35 cellular contexts compared by ENCODE assay signal in genomic region chr15:50546566-50546965, GRCh38. TPM values are rescaled to one million over a fixed set of nuclear protein-coding genes. Genes with fewer than 3 reads are reported as not detected.
"Had no signal": no experiment of that assay in that cellular context is flagged by ENCODE, and none has a peak within 500 bp of the region (broad histone marks: within the 10 kb centered on the region; RNA-seq: fewer than 3 reads in every experiment).

TSS of gene USP50 (minus strand) at chr15:50546666. CDS start at chr15:50546525, 141 bp downstream.

- H3K27ac Mint-ChIP-seq: activated B cell treated with CpG ODN at 0.5 μM for 24 hours; activated CD8-positive, alpha-beta T cell treated with anti-CD3 and anti-CD28 coated beads for 36 hours; activated naive CD8-positive, alpha-beta T cell; activated T-helper 17 cell treated with anti-CD3 and anti-CD28 coated beads, Interleukin-2, amount 50 U/mL, for 72 hours; dendritic cell treated with granulocyte-macrophage colony-stimulating factor and Interleukin-4, amounts not matched to agents 40 ng/mL and 50 ng/mL, for 4 days; endodermal cell had no signal

- H3K4me3 ChIP-seq: coronary artery, dorsolateral prefrontal cortex, esophagus muscularis mucosa, gastrocnemius medialis, heart left ventricle had no signal

- ATAC-seq: activated CD4-positive, CD25-positive, alpha-beta regulatory T cell treated with anti-CD3 and anti-CD28 coated beads, Interleukin-2, amount 50 U/mL, for 24 hours; activated CD8-positive, alpha-beta T cell treated with anti-CD3 and anti-CD28 coated beads for 36 hours; activated T-cell treated with anti-CD3 and anti-CD28 coated beads, Interleukin-2, amount 50 U/mL, for 4 hours; activated T-helper 17 cell treated with anti-CD3 and anti-CD28 coated beads, Interleukin-2, amount 50 U/mL, for 72 hours; foreskin keratinocyte; gastrocnemius medialis; heart left ventricle had no signal

- H3K36me3 Mint-ChIP-seq: activated naive CD8-positive, alpha-beta T cell had no signal

- H3K27me3 ChIP-seq: brain microvascular endothelial cell, foreskin keratinocyte, gastrocnemius medialis, heart left ventricle had no signal

- H3K9me3 Mint-ChIP-seq: activated B cell treated with CpG ODN at 0.5 μM for 24 hours; activated CD8-positive, alpha-beta T cell treated with anti-CD3 and anti-CD28 coated beads for 36 hours; activated T-cell treated with anti-CD3 and anti-CD28 coated beads, Interleukin-2, amount 50 U/mL, for 4 hours; activated T-helper 17 cell treated with anti-CD3 and anti-CD28 coated beads, Interleukin-2, amount 50 U/mL, for 72 hours; central memory CD8-positive, alpha-beta T cell; dendritic cell treated with granulocyte-macrophage colony-stimulating factor and Interleukin-4, amounts not matched to agents 40 ng/mL and 50 ng/mL, for 4 days; endodermal cell had no signal

- H3K4me1 ChIP-seq: esophagus muscularis mucosa, foreskin keratinocyte, gastrocnemius medialis, heart left ventricle had no signal

- DNase-seq: activated B cell treated with CpG ODN at 0.5 μM for 24 hours; activated CD4-positive, alpha-beta T cell treated with anti-CD3 and anti-CD28 coated beads for 48 hours; activated CD4-positive, alpha-beta T cell treated with anti-CD3 and anti-CD28 coated beads, Interleukin-2, amount 50 U/mL, for 1 hour; activated CD4-positive, alpha-beta T cell treated with anti-CD3 and anti-CD28 coated beads, Interleukin-2, amount 50 U/mL, for 48 hours; activated CD8-positive, alpha-beta memory T cell treated with anti-CD3 and anti-CD28 coated beads for 24 hours; activated CD8-positive, alpha-beta T cell treated with anti-CD3 and anti-CD28 coated beads for 36 hours; activated effector memory CD4-positive, alpha-beta T cell treated with Interleukin-2 at 50 U/mL for 16 hours; activated gamma-delta T cell treated with Interleukin-2 at 50 U/mL for 16 hours; activated naive CD4-positive, alpha-beta T cell treated with anti-CD3 and anti-CD28 coated beads, Interleukin-2, amount 50 U/mL, for 16 hours; activated naive CD4-positive, alpha-beta T cell treated with Interleukin-2 at 50 U/mL for 16 hours; activated T-cell treated with anti-CD3 and anti-CD28 coated beads, Interleukin-2, amount 50 U/mL, for 4 hours; amniotic stem cell; anterior cingulate cortex; brain microvascular endothelial cell; dorsolateral prefrontal cortex; effector memory CD4-positive, alpha-beta T cell; endodermal cell; foreskin keratinocyte; gastrocnemius medialis; glutamatergic neuron; heart left ventricle; T-helper 1 cell; T-helper 2 cell; WERI-Rb-1 had no signal

- FAIRE-seq: astrocyte, bronchial epithelial cell had no signal

- H3K27ac ChIP-seq: brain microvascular endothelial cell, coronary artery, dorsolateral prefrontal cortex, esophagus muscularis mucosa, foreskin keratinocyte, gastrocnemius medialis, heart left ventricle, WERI-Rb-1 had no signal

- H3K4me1 Mint-ChIP-seq: activated B cell treated with CpG ODN at 0.5 μM for 24 hours; activated T-helper 17 cell treated with anti-CD3 and anti-CD28 coated beads, Interleukin-2, amount 50 U/mL, for 72 hours; central memory CD8-positive, alpha-beta T cell had no signal

- H3K9me3 ChIP-seq: esophagus muscularis mucosa, gastrocnemius medialis, heart left ventricle had no signal

- H3K4me3 Mint-ChIP-seq: activated B cell treated with CpG ODN at 0.5 μM for 24 hours; activated CD8-positive, alpha-beta T cell treated with anti-CD3 and anti-CD28 coated beads for 36 hours; activated naive CD8-positive, alpha-beta T cell; activated T-cell treated with anti-CD3 and anti-CD28 coated beads, Interleukin-2, amount 50 U/mL, for 4 hours; activated T-helper 17 cell treated with anti-CD3 and anti-CD28 coated beads, Interleukin-2, amount 50 U/mL, for 72 hours; central memory CD8-positive, alpha-beta T cell; dendritic cell treated with granulocyte-macrophage colony-stimulating factor and Interleukin-4, amounts not matched to agents 40 ng/mL and 50 ng/mL, for 4 days; endodermal cell had no signal

- H3K36me3 ChIP-seq: brain microvascular endothelial cell, esophagus muscularis mucosa, gastrocnemius medialis, heart left ventricle, WERI-Rb-1 had no signal

RNA-seq across cellular contexts. Expression of gene USP50, which starts in this region (rescaled TPM):
- total RNA-seq: activated CD8-positive, alpha-beta T cell treated with anti-CD3 and anti-CD28 coated beads for 36 hours; activated T-cell treated with anti-CD3 and anti-CD28 coated beads, Interleukin-2, amount 50 U/mL, for 4 hours; activated T-helper 17 cell treated with anti-CD3 and anti-CD28 coated beads, Interleukin-2, amount 50 U/mL, for 72 hours; bronchial epithelial cell; epithelial cell of proximal tubule; esophagus muscularis mucosa; foreskin keratinocyte had no signal
- polyA plus RNA-seq: adipose tissue, foreskin keratinocyte, heart left ventricle had no signal
